ENCODE assay signal across 22 cellular contexts in genomic region chr4:128363966-128364365, GRCh38.
"Had no signal": no experiment of that assay in that cellular context is flagged by ENCODE, and none has a peak within 500 bp of the region (broad histone marks: within the 10 kb centered on the region; RNA-seq: fewer than 3 reads in every experiment).

No MANE protein-coding gene starts in this region.

- DNase-seq: KBM-7, MV-4-11, NCI-H1048, NCI-H1105 treated with DMSO at 0.1 percent for 48 hours, NCI-H1417 treated with DMSO at 0.1 percent for 48 hours, NCI-H146, NCI-H1694 treated with DMSO at 0.1 percent for 48 hours, NCI-H1930, NCI-H2081, NCI-H2171, NCI-H226, NCI-H446, NCI-H510A, NCI-H524 treated with DMSO at 0.1 percent for 48 hours, NCI-H69, NCI-H774, Right ventricle myocardium superior, RPMI8226, SIG-M5, SK-N-SH, SW 1271 had no signal

- H3K9me3 ChIP-seq: SK-N-SH had no signal

- ATAC-seq: HepG2 had no signal
